1 cellular context compared by ENCODE assay signal in the genomic region with DNA sequence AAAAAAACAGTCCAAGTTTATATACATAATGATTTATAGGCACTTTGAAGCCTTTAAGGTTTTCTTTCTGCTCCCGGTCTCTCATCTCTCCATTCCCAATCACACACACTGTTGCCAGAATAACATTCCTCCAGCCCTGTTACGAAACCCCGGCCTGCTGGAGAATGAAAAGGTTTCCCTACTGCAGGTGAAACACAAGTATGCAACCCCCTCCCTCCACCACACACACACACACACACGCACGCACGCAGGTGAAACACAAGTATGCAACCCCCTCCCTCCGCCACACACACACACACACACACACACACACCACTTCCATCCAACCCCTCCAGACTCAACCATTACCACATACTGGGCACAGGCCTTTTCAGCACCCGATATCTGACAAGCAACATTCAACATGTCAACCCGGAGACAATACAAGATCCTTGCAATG.
A peak's percentile ranks its signal among the peaks of the same experiment; 100 is the strongest.
TF ChIP-seq lines count a peak whose summit lies in the region.

No MANE protein-coding gene starts in this region.

TF ChIP-seq in neural cell, 6 proteins besides CTCF, POLR2A, EP300 and RAD21:
- TF ChIP-seq SMC3 (conservative IDR thresholded peaks at IDR 0.05; ENCODE audit: poor library complexity): no peak
- TF ChIP-seq, protein P1, sequence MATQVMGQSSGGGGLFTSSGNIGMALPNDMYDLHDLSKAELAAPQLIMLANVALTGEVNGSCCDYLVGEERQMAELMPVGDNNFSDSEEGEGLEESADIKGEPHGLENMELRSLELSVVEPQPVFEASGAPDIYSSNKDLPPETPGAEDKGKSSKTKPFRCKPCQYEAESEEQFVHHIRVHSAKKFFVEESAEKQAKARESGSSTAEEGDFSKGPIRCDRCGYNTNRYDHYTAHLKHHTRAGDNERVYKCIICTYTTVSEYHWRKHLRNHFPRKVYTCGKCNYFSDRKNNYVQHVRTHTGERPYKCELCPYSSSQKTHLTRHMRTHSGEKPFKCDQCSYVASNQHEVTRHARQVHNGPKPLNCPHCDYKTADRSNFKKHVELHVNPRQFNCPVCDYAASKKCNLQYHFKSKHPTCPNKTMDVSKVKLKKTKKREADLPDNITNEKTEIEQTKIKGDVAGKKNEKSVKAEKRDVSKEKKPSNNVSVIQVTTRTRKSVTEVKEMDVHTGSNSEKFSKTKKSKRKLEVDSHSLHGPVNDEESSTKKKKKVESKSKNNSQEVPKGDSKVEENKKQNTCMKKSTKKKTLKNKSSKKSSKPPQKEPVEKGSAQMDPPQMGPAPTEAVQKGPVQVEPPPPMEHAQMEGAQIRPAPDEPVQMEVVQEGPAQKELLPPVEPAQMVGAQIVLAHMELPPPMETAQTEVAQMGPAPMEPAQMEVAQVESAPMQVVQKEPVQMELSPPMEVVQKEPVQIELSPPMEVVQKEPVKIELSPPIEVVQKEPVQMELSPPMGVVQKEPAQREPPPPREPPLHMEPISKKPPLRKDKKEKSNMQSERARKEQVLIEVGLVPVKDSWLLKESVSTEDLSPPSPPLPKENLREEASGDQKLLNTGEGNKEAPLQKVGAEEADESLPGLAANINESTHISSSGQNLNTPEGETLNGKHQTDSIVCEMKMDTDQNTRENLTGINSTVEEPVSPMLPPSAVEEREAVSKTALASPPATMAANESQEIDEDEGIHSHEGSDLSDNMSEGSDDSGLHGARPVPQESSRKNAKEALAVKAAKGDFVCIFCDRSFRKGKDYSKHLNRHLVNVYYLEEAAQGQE (IDR thresholded peaks at IDR 0.05; ENCODE audit: borderline replicate concordance): no peak
- TF ChIP-seq EZH2 (IDR thresholded peaks at IDR 0.05; ENCODE audit: borderline replicate concordance, insufficient read depth, low read length, poor library complexity, severe bottlenecking): no peak
- peak; percentile 36 for TF ChIP-seq MXI1 (conservative IDR thresholded peaks at IDR 0.05; ENCODE audit: poor library complexity, severe bottlenecking)
- no peak for TF ChIP-seq TAF1 (IDR thresholded peaks at IDR 0.05; ENCODE audit: low read depth)
- TF ChIP-seq POLR2AphosphoS5 (IDR thresholded peaks at IDR 0.05): peak; percentile 96
